ENCODE assay signal across 1 cellular context in genomic region chr11:409600-410471, GRCh38.
TF ChIP-seq lines count a peak whose summit lies in the region.

No MANE protein-coding gene starts in this region.

TF ChIP-seq in HepG2, 621 proteins besides CTCF, POLR2A, EP300 and RAD21 (continued from another document and continues in another):
- TF ChIP-seq AFF4 (CRISPR knock-in tag; IDR thresholded peaks at IDR 0.05) (no peak), ZFP62 (CRISPR knock-in tag; IDR thresholded peaks at IDR 0.05) (no peak), ZNF33A (CRISPR knock-in tag; IDR thresholded peaks at IDR 0.05; ENCODE audit: borderline replicate concordance) (no peak), KAT8 (CRISPR knock-in tag; IDR thresholded peaks at IDR 0.05) (peak; percentile 23; the same call in 1 of the 2 replicates), ZSCAN30 (CRISPR knock-in tag; IDR thresholded peaks at IDR 0.05) (no peak), KLF12 (CRISPR knock-in tag; IDR thresholded peaks at IDR 0.05; ENCODE audit: borderline replicate concordance) (no peak), TSC22D2 (CRISPR knock-in tag; IDR thresholded peaks at IDR 0.05; ENCODE audit: borderline replicate concordance) (no peak), ZUFSP (CRISPR knock-in tag; IDR thresholded peaks at IDR 0.05; ENCODE audit: borderline replicate concordance) (no peak), SP1 (IDR thresholded peaks at IDR 0.05) (no peak), SP1 (CRISPR knock-in tag; IDR thresholded peaks at IDR 0.05) (0 out of 2 replicates have a peak, but pooled peaks have one; percentile 18), ZNF652 (CRISPR knock-in tag; IDR thresholded peaks at IDR 0.05; ENCODE audit: borderline replicate concordance, low read depth) (peak; percentile 84; the same call in 1 of the 2 replicates), GABPA (IDR thresholded peaks at IDR 0.05; ENCODE audit: low read depth, low read length) (no peak), GABPA (CRISPR knock-in tag; IDR thresholded peaks at IDR 0.05; ENCODE audit: low read depth) (no peak; the same call in 1 of the 2 replicates), MTF1 (CRISPR knock-in tag; IDR thresholded peaks at IDR 0.05) (no peak), ZNF562 (CRISPR knock-in tag; IDR thresholded peaks at IDR 0.05; ENCODE audit: borderline replicate concordance) (no peak), ZNF674 (CRISPR knock-in tag; IDR thresholded peaks at IDR 0.05; ENCODE audit: low read depth) (no peak), FUBP1 (CRISPR knock-in tag; IDR thresholded peaks at IDR 0.05; ENCODE audit: borderline replicate concordance) (no peak), MTA1 (CRISPR knock-in tag; IDR thresholded peaks at IDR 0.05; ENCODE audit: borderline replicate concordance) (peak; percentile 57; the same call in 1 of the 2 replicates), ZNF781 (CRISPR knock-in tag; IDR thresholded peaks at IDR 0.05; ENCODE audit: borderline replicate concordance, not compliant biosample characterization) (no peak), ZNF841 (CRISPR knock-in tag; IDR thresholded peaks at IDR 0.05; ENCODE audit: borderline replicate concordance) (no peak), EHMT2 (IDR thresholded peaks at IDR 0.05; ENCODE audit: borderline replicate concordance, low read depth, low read length) (no peak), HDAC6 (IDR thresholded peaks at IDR 0.05; ENCODE audit: low read depth, low read length) (no peak), RARA (CRISPR knock-in tag; IDR thresholded peaks at IDR 0.05) (peak; percentile 68), SOX5 (CRISPR knock-in tag; IDR thresholded peaks at IDR 0.05; ENCODE audit: borderline replicate concordance) (no peak), ZNF703 (CRISPR knock-in tag; IDR thresholded peaks at IDR 0.05; ENCODE audit: borderline replicate concordance) (no peak), ZNF17 (CRISPR knock-in tag; IDR thresholded peaks at IDR 0.05) (no peak), KMT2B (CRISPR knock-in tag; IDR thresholded peaks at IDR 0.05) (no peak), ZNF510 (CRISPR knock-in tag; IDR thresholded peaks at IDR 0.05; ENCODE audit: low read depth) (no peak), ZNF431 (CRISPR knock-in tag; IDR thresholded peaks at IDR 0.05; ENCODE audit: borderline replicate concordance, low read depth) (no peak), MATR3 (CRISPR knock-in tag; IDR thresholded peaks at IDR 0.05) (peak; percentile 79; the same call in 1 of the 2 replicates), ZNF710 (CRISPR knock-in tag; IDR thresholded peaks at IDR 0.05; ENCODE audit: borderline replicate concordance) (no peak), EZH2 (conservative IDR thresholded peaks at IDR 0.05; ENCODE audit: low read depth, low read length) (no peak), SYNCRIP (IDR thresholded peaks at IDR 0.05; ENCODE audit: insufficient read depth, low read depth, low read length) (no peak), FOXA3 (CRISPR knock-in tag; IDR thresholded peaks at IDR 0.05) (no peak), ZNF460 (CRISPR knock-in tag; IDR thresholded peaks at IDR 0.05; ENCODE audit: borderline replicate concordance) (no peak), BATF2 (CRISPR knock-in tag; IDR thresholded peaks at IDR 0.05) (no peak), ZNF33B (CRISPR knock-in tag; IDR thresholded peaks at IDR 0.05) (no peak)
- TF ChIP-seq, protein P1, sequence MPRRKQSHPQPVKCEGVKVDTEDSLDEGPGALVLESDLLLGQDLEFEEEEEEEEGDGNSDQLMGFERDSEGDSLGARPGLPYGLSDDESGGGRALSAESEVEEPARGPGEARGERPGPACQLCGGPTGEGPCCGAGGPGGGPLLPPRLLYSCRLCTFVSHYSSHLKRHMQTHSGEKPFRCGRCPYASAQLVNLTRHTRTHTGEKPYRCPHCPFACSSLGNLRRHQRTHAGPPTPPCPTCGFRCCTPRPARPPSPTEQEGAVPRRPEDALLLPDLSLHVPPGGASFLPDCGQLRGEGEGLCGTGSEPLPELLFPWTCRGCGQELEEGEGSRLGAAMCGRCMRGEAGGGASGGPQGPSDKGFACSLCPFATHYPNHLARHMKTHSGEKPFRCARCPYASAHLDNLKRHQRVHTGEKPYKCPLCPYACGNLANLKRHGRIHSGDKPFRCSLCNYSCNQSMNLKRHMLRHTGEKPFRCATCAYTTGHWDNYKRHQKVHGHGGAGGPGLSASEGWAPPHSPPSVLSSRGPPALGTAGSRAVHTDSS (CRISPR knock-in tag; conservative IDR thresholded peaks at IDR 0.05) = no peak
- TF ChIP-seq, protein P2, sequence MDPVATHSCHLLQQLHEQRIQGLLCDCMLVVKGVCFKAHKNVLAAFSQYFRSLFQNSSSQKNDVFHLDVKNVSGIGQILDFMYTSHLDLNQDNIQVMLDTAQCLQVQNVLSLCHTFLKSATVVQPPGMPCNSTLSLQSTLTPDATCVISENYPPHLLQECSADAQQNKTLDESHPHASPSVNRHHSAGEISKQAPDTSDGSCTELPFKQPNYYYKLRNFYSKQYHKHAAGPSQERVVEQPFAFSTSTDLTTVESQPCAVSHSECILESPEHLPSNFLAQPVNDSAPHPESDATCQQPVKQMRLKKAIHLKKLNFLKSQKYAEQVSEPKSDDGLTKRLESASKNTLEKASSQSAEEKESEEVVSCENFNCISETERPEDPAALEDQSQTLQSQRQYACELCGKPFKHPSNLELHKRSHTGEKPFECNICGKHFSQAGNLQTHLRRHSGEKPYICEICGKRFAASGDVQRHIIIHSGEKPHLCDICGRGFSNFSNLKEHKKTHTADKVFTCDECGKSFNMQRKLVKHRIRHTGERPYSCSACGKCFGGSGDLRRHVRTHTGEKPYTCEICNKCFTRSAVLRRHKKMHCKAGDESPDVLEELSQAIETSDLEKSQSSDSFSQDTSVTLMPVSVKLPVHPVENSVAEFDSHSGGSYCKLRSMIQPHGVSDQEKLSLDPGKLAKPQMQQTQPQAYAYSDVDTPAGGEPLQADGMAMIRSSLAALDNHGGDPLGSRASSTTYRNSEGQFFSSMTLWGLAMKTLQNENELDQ (CRISPR knock-in tag; IDR thresholded peaks at IDR 0.05; ENCODE audit: borderline replicate concordance) = no peak
- TF ChIP-seq, protein P3, sequence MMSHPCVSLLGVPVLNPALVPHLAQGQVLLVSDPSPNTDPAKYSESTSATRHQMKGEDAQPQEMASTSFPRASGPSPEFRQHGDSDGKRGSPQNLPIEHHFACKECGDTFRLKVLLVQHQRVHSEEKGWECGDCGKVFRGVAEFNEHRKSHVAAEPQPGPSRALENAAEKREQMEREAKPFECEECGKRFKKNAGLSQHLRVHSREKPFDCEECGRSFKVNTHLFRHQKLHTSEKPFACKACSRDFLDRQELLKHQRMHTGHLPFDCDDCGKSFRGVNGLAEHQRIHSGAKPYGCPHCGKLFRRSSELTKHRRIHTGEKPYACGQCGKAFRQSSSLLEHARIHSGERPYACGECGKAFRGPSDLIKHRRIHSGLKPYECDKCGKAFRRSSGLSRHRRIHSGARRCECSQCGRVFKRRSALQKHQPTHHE (CRISPR knock-in tag; IDR thresholded peaks at IDR 0.05; ENCODE audit: borderline replicate concordance) = no peak
- TF ChIP-seq, protein P4, sequence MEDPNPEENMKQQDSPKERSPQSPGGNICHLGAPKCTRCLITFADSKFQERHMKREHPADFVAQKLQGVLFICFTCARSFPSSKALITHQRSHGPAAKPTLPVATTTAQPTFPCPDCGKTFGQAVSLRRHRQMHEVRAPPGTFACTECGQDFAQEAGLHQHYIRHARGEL (CRISPR knock-in tag; IDR thresholded peaks at IDR 0.05) = no peak
- TF ChIP-seq, protein P5, sequence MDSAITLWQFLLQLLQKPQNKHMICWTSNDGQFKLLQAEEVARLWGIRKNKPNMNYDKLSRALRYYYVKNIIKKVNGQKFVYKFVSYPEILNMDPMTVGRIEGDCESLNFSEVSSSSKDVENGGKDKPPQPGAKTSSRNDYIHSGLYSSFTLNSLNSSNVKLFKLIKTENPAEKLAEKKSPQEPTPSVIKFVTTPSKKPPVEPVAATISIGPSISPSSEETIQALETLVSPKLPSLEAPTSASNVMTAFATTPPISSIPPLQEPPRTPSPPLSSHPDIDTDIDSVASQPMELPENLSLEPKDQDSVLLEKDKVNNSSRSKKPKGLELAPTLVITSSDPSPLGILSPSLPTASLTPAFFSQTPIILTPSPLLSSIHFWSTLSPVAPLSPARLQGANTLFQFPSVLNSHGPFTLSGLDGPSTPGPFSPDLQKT (CRISPR knock-in tag; IDR thresholded peaks at IDR 0.05; ENCODE audit: borderline replicate concordance) = no peak
- TF ChIP-seq, protein P6, sequence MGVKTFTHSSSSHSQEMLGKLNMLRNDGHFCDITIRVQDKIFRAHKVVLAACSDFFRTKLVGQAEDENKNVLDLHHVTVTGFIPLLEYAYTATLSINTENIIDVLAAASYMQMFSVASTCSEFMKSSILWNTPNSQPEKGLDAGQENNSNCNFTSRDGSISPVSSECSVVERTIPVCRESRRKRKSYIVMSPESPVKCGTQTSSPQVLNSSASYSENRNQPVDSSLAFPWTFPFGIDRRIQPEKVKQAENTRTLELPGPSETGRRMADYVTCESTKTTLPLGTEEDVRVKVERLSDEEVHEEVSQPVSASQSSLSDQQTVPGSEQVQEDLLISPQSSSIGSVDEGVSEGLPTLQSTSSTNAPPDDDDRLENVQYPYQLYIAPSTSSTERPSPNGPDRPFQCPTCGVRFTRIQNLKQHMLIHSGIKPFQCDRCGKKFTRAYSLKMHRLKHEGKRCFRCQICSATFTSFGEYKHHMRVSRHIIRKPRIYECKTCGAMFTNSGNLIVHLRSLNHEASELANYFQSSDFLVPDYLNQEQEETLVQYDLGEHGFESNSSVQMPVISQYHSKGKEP (CRISPR knock-in tag; IDR thresholded peaks at IDR 0.05) = no peak
- TF ChIP-seq, protein P7, sequence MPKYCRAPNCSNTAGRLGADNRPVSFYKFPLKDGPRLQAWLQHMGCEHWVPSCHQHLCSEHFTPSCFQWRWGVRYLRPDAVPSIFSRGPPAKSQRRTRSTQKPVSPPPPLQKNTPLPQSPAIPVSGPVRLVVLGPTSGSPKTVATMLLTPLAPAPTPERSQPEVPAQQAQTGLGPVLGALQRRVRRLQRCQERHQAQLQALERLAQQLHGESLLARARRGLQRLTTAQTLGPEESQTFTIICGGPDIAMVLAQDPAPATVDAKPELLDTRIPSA (CRISPR knock-in tag; IDR thresholded peaks at IDR 0.05; ENCODE audit: borderline replicate concordance) = no peak
